In the genomic region with DNA sequence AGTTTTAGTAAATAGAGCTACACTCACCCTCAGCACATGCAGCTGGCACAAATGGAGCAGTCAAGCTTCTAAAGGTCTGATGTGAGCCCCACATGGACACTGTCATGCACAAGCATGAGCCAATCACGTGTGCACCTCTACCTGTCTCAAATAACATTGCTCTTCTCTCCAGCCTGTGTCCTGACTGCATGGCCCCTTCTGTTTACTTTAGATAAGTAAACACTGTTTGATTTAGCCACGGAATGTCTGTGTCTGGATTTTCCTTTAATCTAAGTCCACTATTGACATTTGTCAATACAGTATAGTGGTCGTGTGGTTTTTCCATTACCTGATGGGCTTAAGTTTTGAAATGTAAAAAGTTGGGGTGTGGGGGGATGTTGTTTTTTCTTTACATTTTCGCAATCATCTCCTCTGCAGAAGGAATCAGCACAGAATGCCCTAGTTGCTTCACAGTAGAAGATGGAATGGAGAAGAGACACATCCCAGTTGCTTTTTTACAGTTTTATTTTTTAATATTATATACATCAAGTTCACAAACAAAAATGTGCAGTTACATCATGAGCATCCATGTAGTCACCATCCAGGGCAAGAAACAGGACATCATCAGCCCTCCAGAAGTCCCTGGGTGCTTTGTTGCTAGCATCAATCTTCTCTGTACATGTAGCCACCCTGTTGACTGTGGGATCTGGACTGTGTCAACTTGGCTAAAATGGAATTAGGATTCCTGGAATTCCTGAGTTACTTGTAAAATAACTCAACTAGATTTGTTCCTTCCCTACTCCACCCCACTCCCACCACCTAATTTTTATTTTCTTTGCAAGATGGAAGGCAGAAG, we compare ENCODE assay signal across 1 cellular context.
TF ChIP-seq lines count a peak whose summit lies in the region.

No MANE protein-coding gene starts in this region.

TF ChIP-seq in HepG2, 621 proteins besides CTCF, POLR2A, EP300 and RAD21 (continued from another document and continues in another):
- no peak for TF ChIP-seq ZNF441 (CRISPR knock-in tag; IDR thresholded peaks at IDR 0.05; ENCODE audit: borderline replicate concordance)
- TF ChIP-seq SAP130 (CRISPR knock-in tag; IDR thresholded peaks at IDR 0.05; ENCODE audit: low read depth) = peak; percentile 88
- TF ChIP-seq, protein P1, sequence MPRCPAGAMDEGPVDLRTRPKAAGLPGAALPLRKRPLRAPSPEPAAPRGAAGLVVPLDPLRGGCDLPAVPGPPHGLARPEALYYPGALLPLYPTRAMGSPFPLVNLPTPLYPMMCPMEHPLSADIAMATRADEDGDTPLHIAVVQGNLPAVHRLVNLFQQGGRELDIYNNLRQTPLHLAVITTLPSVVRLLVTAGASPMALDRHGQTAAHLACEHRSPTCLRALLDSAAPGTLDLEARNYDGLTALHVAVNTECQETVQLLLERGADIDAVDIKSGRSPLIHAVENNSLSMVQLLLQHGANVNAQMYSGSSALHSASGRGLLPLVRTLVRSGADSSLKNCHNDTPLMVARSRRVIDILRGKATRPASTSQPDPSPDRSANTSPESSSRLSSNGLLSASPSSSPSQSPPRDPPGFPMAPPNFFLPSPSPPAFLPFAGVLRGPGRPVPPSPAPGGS (CRISPR knock-in tag; IDR thresholded peaks at IDR 0.05) = no peak
- TF ChIP-seq, protein P2, sequence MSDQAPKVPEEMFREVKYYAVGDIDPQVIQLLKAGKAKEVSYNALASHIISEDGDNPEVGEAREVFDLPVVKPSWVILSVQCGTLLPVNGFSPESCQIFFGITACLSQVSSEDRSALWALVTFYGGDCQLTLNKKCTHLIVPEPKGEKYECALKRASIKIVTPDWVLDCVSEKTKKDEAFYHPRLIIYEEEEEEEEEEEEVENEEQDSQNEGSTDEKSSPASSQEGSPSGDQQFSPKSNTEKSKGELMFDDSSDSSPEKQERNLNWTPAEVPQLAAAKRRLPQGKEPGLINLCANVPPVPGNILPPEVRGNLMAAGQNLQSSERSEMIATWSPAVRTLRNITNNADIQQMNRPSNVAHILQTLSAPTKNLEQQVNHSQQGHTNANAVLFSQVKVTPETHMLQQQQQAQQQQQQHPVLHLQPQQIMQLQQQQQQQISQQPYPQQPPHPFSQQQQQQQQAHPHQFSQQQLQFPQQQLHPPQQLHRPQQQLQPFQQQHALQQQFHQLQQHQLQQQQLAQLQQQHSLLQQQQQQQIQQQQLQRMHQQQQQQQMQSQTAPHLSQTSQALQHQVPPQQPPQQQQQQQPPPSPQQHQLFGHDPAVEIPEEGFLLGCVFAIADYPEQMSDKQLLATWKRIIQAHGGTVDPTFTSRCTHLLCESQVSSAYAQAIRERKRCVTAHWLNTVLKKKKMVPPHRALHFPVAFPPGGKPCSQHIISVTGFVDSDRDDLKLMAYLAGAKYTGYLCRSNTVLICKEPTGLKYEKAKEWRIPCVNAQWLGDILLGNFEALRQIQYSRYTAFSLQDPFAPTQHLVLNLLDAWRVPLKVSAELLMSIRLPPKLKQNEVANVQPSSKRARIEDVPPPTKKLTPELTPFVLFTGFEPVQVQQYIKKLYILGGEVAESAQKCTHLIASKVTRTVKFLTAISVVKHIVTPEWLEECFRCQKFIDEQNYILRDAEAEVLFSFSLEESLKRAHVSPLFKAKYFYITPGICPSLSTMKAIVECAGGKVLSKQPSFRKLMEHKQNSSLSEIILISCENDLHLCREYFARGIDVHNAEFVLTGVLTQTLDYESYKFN (CRISPR knock-in tag; conservative IDR thresholded peaks at IDR 0.05) = peak; percentile 94
- TF ChIP-seq, protein P3, sequence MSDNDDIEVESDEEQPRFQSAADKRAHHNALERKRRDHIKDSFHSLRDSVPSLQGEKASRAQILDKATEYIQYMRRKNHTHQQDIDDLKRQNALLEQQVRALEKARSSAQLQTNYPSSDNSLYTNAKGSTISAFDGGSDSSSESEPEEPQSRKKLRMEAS (IDR thresholded peaks at IDR 0.05) = peak; percentile 78
- TF ChIP-seq, protein P4, sequence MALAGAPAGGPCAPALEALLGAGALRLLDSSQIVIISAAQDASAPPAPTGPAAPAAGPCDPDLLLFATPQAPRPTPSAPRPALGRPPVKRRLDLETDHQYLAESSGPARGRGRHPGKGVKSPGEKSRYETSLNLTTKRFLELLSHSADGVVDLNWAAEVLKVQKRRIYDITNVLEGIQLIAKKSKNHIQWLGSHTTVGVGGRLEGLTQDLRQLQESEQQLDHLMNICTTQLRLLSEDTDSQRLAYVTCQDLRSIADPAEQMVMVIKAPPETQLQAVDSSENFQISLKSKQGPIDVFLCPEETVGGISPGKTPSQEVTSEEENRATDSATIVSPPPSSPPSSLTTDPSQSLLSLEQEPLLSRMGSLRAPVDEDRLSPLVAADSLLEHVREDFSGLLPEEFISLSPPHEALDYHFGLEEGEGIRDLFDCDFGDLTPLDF (CRISPR knock-in tag; IDR thresholded peaks at IDR 0.05) = no peak
- TF ChIP-seq IKZF4 (CRISPR knock-in tag; IDR thresholded peaks at IDR 0.05; ENCODE audit: borderline replicate concordance, low read depth, not compliant biosample characterization) = no peak
- TF ChIP-seq, protein P5, sequence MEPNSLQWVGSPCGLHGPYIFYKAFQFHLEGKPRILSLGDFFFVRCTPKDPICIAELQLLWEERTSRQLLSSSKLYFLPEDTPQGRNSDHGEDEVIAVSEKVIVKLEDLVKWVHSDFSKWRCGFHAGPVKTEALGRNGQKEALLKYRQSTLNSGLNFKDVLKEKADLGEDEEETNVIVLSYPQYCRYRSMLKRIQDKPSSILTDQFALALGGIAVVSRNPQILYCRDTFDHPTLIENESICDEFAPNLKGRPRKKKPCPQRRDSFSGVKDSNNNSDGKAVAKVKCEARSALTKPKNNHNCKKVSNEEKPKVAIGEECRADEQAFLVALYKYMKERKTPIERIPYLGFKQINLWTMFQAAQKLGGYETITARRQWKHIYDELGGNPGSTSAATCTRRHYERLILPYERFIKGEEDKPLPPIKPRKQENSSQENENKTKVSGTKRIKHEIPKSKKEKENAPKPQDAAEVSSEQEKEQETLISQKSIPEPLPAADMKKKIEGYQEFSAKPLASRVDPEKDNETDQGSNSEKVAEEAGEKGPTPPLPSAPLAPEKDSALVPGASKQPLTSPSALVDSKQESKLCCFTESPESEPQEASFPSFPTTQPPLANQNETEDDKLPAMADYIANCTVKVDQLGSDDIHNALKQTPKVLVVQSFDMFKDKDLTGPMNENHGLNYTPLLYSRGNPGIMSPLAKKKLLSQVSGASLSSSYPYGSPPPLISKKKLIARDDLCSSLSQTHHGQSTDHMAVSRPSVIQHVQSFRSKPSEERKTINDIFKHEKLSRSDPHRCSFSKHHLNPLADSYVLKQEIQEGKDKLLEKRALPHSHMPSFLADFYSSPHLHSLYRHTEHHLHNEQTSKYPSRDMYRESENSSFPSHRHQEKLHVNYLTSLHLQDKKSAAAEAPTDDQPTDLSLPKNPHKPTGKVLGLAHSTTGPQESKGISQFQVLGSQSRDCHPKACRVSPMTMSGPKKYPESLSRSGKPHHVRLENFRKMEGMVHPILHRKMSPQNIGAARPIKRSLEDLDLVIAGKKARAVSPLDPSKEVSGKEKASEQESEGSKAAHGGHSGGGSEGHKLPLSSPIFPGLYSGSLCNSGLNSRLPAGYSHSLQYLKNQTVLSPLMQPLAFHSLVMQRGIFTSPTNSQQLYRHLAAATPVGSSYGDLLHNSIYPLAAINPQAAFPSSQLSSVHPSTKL (CRISPR knock-in tag; IDR thresholded peaks at IDR 0.05) = peak; percentile 99
- TF ChIP-seq, protein P6, sequence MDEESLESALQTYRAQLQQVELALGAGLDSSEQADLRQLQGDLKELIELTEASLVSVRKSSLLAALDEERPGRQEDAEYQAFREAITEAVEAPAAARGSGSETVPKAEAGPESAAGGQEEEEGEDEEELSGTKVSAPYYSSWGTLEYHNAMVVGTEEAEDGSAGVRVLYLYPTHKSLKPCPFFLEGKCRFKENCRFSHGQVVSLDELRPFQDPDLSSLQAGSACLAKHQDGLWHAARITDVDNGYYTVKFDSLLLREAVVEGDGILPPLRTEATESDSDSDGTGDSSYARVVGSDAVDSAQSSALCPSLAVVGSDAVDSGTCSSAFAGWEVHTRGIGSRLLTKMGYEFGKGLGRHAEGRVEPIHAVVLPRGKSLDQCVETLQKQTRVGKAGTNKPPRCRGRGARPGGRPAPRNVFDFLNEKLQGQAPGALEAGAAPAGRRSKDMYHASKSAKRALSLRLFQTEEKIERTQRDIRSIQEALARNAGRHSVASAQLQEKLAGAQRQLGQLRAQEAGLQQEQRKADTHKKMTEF (CRISPR knock-in tag; IDR thresholded peaks at IDR 0.05) = peak; percentile 93
- TF ChIP-seq LCORL (IDR thresholded peaks at IDR 0.05) = no peak
- TF ChIP-seq LCORL (CRISPR knock-in tag; IDR thresholded peaks at IDR 0.05) = peak; percentile 79
- no peak for TF ChIP-seq ZNF615 (CRISPR knock-in tag; IDR thresholded peaks at IDR 0.05; ENCODE audit: borderline replicate concordance)
- TF ChIP-seq, protein P7, sequence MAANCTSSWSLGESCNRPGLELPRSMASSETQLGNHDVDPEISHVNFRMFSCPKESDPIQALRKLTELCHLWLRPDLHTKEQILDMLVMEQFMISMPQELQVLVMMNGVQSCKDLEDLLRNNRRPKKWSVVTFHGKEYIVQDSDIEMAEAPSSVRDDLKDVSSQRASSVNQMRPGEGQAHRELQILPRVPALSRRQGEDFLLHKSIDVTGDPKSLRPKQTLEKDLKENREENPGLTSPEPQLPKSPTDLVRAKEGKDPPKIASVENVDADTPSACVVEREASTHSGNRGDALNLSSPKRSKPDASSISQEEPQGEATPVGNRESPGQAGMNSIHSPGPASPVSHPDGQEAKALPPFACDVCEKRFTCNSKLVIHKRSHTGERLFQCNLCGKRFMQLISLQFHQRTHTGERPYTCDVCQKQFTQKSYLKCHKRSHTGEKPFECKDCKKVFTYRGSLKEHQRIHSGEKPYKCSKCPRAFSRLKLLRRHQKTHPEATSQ (CRISPR knock-in tag; IDR thresholded peaks at IDR 0.05; ENCODE audit: borderline replicate concordance) = peak; percentile 83; the same call in 1 of the 2 replicates
- peak; percentile 95 for TF ChIP-seq RXRB (CRISPR knock-in tag; IDR thresholded peaks at IDR 0.05; ENCODE audit: borderline replicate concordance)
- 0 out of 2 replicates have a peak, but pooled peaks have one; percentile 59 for TF ChIP-seq ZNF841 (CRISPR knock-in tag; IDR thresholded peaks at IDR 0.05; ENCODE audit: borderline replicate concordance)
- no peak for TF ChIP-seq ZNF260 (CRISPR knock-in tag; IDR thresholded peaks at IDR 0.05; ENCODE audit: borderline replicate concordance, low read depth)
- TF ChIP-seq ZNF350 (CRISPR knock-in tag; IDR thresholded peaks at IDR 0.05; ENCODE audit: borderline replicate concordance, low read depth) = peak; percentile 75; the same call in 1 of the 2 replicates
- TF ChIP-seq ZNF431 (CRISPR knock-in tag; IDR thresholded peaks at IDR 0.05; ENCODE audit: borderline replicate concordance, low read depth) = peak; percentile 83; the same call in 1 of the 2 replicates
- peak; percentile 34 for TF ChIP-seq ELF1 (CRISPR knock-in tag; IDR thresholded peaks at IDR 0.05)
- TF ChIP-seq, protein P8, sequence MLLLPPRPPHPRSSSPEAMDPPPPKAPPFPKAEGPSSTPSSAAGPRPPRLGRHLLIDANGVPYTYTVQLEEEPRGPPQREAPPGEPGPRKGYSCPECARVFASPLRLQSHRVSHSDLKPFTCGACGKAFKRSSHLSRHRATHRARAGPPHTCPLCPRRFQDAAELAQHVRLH (CRISPR knock-in tag; IDR thresholded peaks at IDR 0.05; ENCODE audit: borderline replicate concordance, low read depth) = peak; percentile 81; the same call in 1 of the 2 replicates
- TF ChIP-seq ZFP82 (CRISPR knock-in tag; IDR thresholded peaks at IDR 0.05; ENCODE audit: borderline replicate concordance) = no peak
- TF ChIP-seq TMF1 (CRISPR knock-in tag; IDR thresholded peaks at IDR 0.05; ENCODE audit: low read depth) = no peak
- peak; percentile 91 for TF ChIP-seq PHF21A (CRISPR knock-in tag; IDR thresholded peaks at IDR 0.05)
- TF ChIP-seq, protein P9, sequence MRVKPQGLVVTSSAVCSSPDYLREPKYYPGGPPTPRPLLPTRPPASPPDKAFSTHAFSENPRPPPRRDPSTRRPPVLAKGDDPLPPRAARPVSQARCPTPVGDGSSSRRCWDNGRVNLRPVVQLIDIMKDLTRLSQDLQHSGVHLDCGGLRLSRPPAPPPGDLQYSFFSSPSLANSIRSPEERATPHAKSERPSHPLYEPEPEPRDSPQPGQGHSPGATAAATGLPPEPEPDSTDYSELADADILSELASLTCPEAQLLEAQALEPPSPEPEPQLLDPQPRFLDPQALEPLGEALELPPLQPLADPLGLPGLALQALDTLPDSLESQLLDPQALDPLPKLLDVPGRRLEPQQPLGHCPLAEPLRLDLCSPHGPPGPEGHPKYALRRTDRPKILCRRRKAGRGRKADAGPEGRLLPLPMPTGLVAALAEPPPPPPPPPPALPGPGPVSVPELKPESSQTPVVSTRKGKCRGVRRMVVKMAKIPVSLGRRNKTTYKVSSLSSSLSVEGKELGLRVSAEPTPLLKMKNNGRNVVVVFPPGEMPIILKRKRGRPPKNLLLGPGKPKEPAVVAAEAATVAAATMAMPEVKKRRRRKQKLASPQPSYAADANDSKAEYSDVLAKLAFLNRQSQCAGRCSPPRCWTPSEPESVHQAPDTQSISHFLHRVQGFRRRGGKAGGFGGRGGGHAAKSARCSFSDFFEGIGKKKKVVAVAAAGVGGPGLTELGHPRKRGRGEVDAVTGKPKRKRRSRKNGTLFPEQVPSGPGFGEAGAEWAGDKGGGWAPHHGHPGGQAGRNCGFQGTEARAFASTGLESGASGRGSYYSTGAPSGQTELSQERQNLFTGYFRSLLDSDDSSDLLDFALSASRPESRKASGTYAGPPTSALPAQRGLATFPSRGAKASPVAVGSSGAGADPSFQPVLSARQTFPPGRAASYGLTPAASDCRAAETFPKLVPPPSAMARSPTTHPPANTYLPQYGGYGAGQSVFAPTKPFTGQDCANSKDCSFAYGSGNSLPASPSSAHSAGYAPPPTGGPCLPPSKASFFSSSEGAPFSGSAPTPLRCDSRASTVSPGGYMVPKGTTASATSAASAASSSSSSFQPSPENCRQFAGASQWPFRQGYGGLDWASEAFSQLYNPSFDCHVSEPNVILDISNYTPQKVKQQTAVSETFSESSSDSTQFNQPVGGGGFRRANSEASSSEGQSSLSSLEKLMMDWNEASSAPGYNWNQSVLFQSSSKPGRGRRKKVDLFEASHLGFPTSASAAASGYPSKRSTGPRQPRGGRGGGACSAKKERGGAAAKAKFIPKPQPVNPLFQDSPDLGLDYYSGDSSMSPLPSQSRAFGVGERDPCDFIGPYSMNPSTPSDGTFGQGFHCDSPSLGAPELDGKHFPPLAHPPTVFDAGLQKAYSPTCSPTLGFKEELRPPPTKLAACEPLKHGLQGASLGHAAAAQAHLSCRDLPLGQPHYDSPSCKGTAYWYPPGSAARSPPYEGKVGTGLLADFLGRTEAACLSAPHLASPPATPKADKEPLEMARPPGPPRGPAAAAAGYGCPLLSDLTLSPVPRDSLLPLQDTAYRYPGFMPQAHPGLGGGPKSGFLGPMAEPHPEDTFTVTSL (CRISPR knock-in tag; IDR thresholded peaks at IDR 0.05; ENCODE audit: borderline replicate concordance) = peak; percentile 95
- peak; percentile 98 for TF ChIP-seq SALL1 (CRISPR knock-in tag; IDR thresholded peaks at IDR 0.05)
- no peak for TF ChIP-seq ZNF737 (CRISPR knock-in tag; IDR thresholded peaks at IDR 0.05; ENCODE audit: borderline replicate concordance)
- TF ChIP-seq KLF11 (CRISPR knock-in tag; IDR thresholded peaks at IDR 0.05) = peak; percentile 33; the same call in 1 of the 2 replicates
- TF ChIP-seq, protein P10, sequence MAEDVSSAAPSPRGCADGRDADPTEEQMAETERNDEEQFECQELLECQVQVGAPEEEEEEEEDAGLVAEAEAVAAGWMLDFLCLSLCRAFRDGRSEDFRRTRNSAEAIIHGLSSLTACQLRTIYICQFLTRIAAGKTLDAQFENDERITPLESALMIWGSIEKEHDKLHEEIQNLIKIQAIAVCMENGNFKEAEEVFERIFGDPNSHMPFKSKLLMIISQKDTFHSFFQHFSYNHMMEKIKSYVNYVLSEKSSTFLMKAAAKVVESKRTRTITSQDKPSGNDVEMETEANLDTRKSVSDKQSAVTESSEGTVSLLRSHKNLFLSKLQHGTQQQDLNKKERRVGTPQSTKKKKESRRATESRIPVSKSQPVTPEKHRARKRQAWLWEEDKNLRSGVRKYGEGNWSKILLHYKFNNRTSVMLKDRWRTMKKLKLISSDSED (CRISPR knock-in tag; IDR thresholded peaks at IDR 0.05) = no peak
- TF ChIP-seq SOX6 (IDR thresholded peaks at IDR 0.05) = no peak
- peak; percentile 98 for TF ChIP-seq SOX6 (CRISPR knock-in tag; IDR thresholded peaks at IDR 0.05)
- TF ChIP-seq SMC3 (IDR thresholded peaks at IDR 0.05; ENCODE audit: low read length) = no peak
- TF ChIP-seq ASH2L (IDR thresholded peaks at IDR 0.05; ENCODE audit: insufficient read length, low read depth, low read length) = peak; percentile 89
